In genomic region chr6:43910638-43911353, GRCh38 we compare ENCODE assay signal across 13 cellular contexts.
DNase-seq lines count a peak whose midpoint lies in the region; ATAC-seq and TF ChIP-seq lines count a peak whose summit lies in the region.
"Had no signal": no experiment of that assay in that cellular context is flagged by ENCODE, and none has a peak within 500 bp of the region (broad histone marks: within the 10 kb centered on the region; RNA-seq: fewer than 3 reads in every experiment).

No MANE protein-coding gene starts in this region.

- CTCF ChIA-PET in A673 (lab: Charles Lee), result no interaction called here
- CTCF ChIA-PET in activated CD8-positive, alpha-beta memory T cell treated with anti-CD3 and anti-CD28 coated beads, Interleukin-2, amount 10 ng/mL, durations not matched to agents 7 days and 5 days (lab: Charles Lee), result no interaction called here

- intact Hi-C loops in A673 (cut with micrococcal nuclease; ENCODE audit: unreplicated experiment), result no loop called here

- no peaks in the 10 kb centered on the region for H3K4me1 Mint-ChIP-seq in activated CD8-positive, alpha-beta memory T cell treated with anti-CD3 and anti-CD28 coated beads, Interleukin-2, amount 10 ng/mL, durations not matched to agents 7 days and 5 days

- H3K9me3 ChIP-seq in A673 (ENCODE audit: low read depth, low read length, poor library complexity, severe bottlenecking) (no peaks in the 10 kb centered on the region), hepatocyte (ENCODE audit: low read depth) (no peaks in the 10 kb centered on the region)

- H3K36me3 ChIP-seq in A673 (ENCODE audit: insufficient read depth, low read length, poor library complexity, severe bottlenecking), result no peaks in the 10 kb centered on the region
- no peaks in the 10 kb centered on the region for H3K36me3 ChIP-seq in hepatocyte (replicated peaks; ENCODE audit: insufficient read depth, low read depth)
- H3K36me3 ChIP-seq: cardiac muscle cell had no signal

- no peak overlapping the region for H3K4me3 ChIP-seq in A673 (ENCODE audit: low read depth, low read length, poor library complexity, severe bottlenecking)
- H3K4me3 ChIP-seq in hepatocyte, result no peak overlapping the region
- H3K4me3 ChIP-seq: cardiac muscle cell had no signal

- H3K27me3 ChIP-seq in A673 (replicated peaks; ENCODE audit: insufficient read depth, low read depth, low read length, poor library complexity), result no peaks in the 10 kb centered on the region
- no peaks in the 10 kb centered on the region for H3K27me3 ChIP-seq in hepatocyte
- H3K27me3 ChIP-seq: cardiac muscle cell had no signal

- TF ChIP-seq CTCF in A673 (conservative IDR thresholded peaks at IDR 0.05; ENCODE audit: low read depth, low read length), result no peak
- no peak for TF ChIP-seq CTCF in hepatocyte (IDR thresholded peaks at IDR 0.05; ENCODE audit: poor library complexity)

- no peak overlapping the region for H2AFZ ChIP-seq in hepatocyte

- H3K36me3 Mint-ChIP-seq in activated CD8-positive, alpha-beta memory T cell treated with anti-CD3 and anti-CD28 coated beads, Interleukin-2, amount 10 ng/mL, durations not matched to agents 7 days and 5 days, result no peaks in the 10 kb centered on the region

- no peaks in the 10 kb centered on the region for H3K9me2 ChIP-seq in hepatocyte (replicated peaks; ENCODE audit: insufficient read depth)

- H3K27ac ChIP-seq in A673 (ENCODE audit: low read depth, low read length, poor library complexity, severe bottlenecking) (peak overlapping the region; percentile 67), hepatocyte (peak overlapping the region; percentile 68)
- H3K27ac ChIP-seq: cardiac muscle cell had no signal

- ATAC-seq in activated CD8-positive, alpha-beta memory T cell treated with anti-CD3 and anti-CD28 coated beads, Interleukin-2, amount 10 ng/mL, durations not matched to agents 7 days and 5 days, result no peak
- ATAC-seq in GM21786 (IDR thresholded peaks at IDR 0.05; ENCODE audit: unreplicated experiment), result no peak

- peaks cover 6% of the 10 kb centered on the region for H3K27me3 Mint-ChIP-seq in activated CD8-positive, alpha-beta memory T cell treated with anti-CD3 and anti-CD28 coated beads, Interleukin-2, amount 10 ng/mL, durations not matched to agents 7 days and 5 days

- WGBS in hepatocyte (ENCODE audit: low lambda C conversion rate, missing lambda C conversion rate), result 47% methylated on average over 6 of the region's 6 CpGs

- H3K4me1 ChIP-seq in A673 (ENCODE audit: insufficient read depth, low read length, poor library complexity, severe bottlenecking), result peaks cover 12% of the 10 kb centered on the region
- peaks cover 39% of the 10 kb centered on the region for H3K4me1 ChIP-seq in hepatocyte (ENCODE audit: insufficient read depth)

- POLR2A ChIA-PET in A673 (lab: Charles Lee; ENCODE audit: low non-redundant PET), result interaction anchor here (0.7 kb wide), 1 partner anchor 281 kb away, joined by 3 read pairs; no protein-coding TSS in a partner anchor

- H3K4me2 ChIP-seq in hepatocyte, result peak overlapping the region; percentile 48

- H3K4me3 Mint-ChIP-seq in activated CD8-positive, alpha-beta memory T cell treated with anti-CD3 and anti-CD28 coated beads, Interleukin-2, amount 10 ng/mL, durations not matched to agents 7 days and 5 days, result no peak overlapping the region

- no peaks in the 10 kb centered on the region for H3K9me3 Mint-ChIP-seq in activated CD8-positive, alpha-beta memory T cell treated with anti-CD3 and anti-CD28 coated beads, Interleukin-2, amount 10 ng/mL, durations not matched to agents 7 days and 5 days (ENCODE audit: low read depth)

- no peaks in the 10 kb centered on the region for H3K79me2 ChIP-seq in hepatocyte

- H3K27ac Mint-ChIP-seq in activated CD8-positive, alpha-beta memory T cell treated with anti-CD3 and anti-CD28 coated beads, Interleukin-2, amount 10 ng/mL, durations not matched to agents 7 days and 5 days, result no peak overlapping the region

- no TSS peak for BruUV-seq in A673 (replicated peaks; lab: Mats Ljungman, UMichigan)

- no peaks in the 10 kb centered on the region for H4K20me1 ChIP-seq in hepatocyte (ENCODE audit: insufficient read depth, poor library complexity, severe bottlenecking)

- DNase-seq in A673 (ENCODE audit: low spot score) (no peak), HCEC 1CT (peak; percentile 52), SW480 (ENCODE audit: low spot score) (peak; percentile 60), hepatocyte (ENCODE audit: low spot score) (peak; percentile 65), hippocampal formation (lab: John Stamatoyannopoulos, UW) (no peak)
- DNase-seq in activated CD8-positive, alpha-beta memory T cell treated with anti-CD3 and anti-CD28 coated beads, Interleukin-2, amount 10 ng/mL, durations not matched to agents 7 days and 5 days, result no peak
- DNase-seq in activated CD4-positive, alpha-beta T cell treated with anti-CD3 and anti-CD28 coated beads for 48 hours, result no peak
- DNase-seq: C1 segment of cervical spinal cord, hypothalamus, NCI-H446, T-helper 2 cell had no signal

Comparison
In these comparisons a context has a peak if more than half of its experiments do, and no peak if none do; other contexts are left out.
1. DNase-seq: peak in HCEC 1CT (single experiment), SW480 (single experiment) and hepatocyte (single experiment); none in A673 (single experiment), activated CD8-positive, alpha-beta memory T cell treated with anti-CD3 and anti-CD28 coated beads, Interleukin-2, amount 10 ng/mL, durations not matched to agents 7 days and 5 days (single experiment), hippocampal formation (0 of 2) and activated CD4-positive, alpha-beta T cell treated with anti-CD3 and anti-CD28 coated beads for 48 hours (single experiment).